ENCODE assay signal across 2 cellular contexts in genomic region chrX:4710618-4711433, GRCh38.
TF ChIP-seq lines count a peak whose summit lies in the region.

No MANE protein-coding gene starts in this region.

TF ChIP-seq in HepG2, 621 proteins besides CTCF, POLR2A, EP300 and RAD21 (continued from another document):
- TF ChIP-seq IKZF5 (CRISPR knock-in tag; IDR thresholded peaks at IDR 0.05) = no peak
- TF ChIP-seq ZBTB1 (CRISPR knock-in tag; IDR thresholded peaks at IDR 0.05; ENCODE audit: borderline replicate concordance) = no peak
- no peak for TF ChIP-seq ZFP41 (CRISPR knock-in tag; IDR thresholded peaks at IDR 0.05; ENCODE audit: borderline replicate concordance)
- TF ChIP-seq ZNF792 (CRISPR knock-in tag; IDR thresholded peaks at IDR 0.05) = no peak

TF ChIP-seq in GM12878, 131 proteins besides CTCF, POLR2A, EP300 and RAD21 (continued from another document):
- TF ChIP-seq ZNF687 (IDR thresholded peaks at IDR 0.05) = peak; percentile 59; the same call in 1 of the 2 replicates
- TF ChIP-seq RUNX3 (IDR thresholded peaks at IDR 0.05; ENCODE audit: low read length) = peak; percentile 46
- TF ChIP-seq JUND (IDR thresholded peaks at IDR 0.05; ENCODE audit: low read depth, low read length) = no peak
- TF ChIP-seq IKZF1 (conservative IDR thresholded peaks at IDR 0.05) = peak; percentile 47; the same call in 1 of the 2 replicates
- TF ChIP-seq IKZF2 (IDR thresholded peaks at IDR 0.05) = peak; percentile 29 to 46; a peak in 2 of 4 replicates
- TF ChIP-seq TAF1 (IDR thresholded peaks at IDR 0.05; ENCODE audit: borderline replicate concordance, low read depth, low read length) = no peak
- TF ChIP-seq ATF7 (IDR thresholded peaks at IDR 0.05; ENCODE audit: low read depth) = no peak
- TF ChIP-seq MTA2 (IDR thresholded peaks at IDR 0.05; ENCODE audit: low read depth) = 0 out of 2 replicates have a peak, but pooled peaks have one; percentile 10
- TF ChIP-seq RAD51 (IDR thresholded peaks at IDR 0.05) = no peak
- peak; percentile 73; the same call in 1 of the 2 replicates for TF ChIP-seq ZNF592 (IDR thresholded peaks at IDR 0.05)
